8 cellular contexts compared by ENCODE assay signal in the genomic region with DNA sequence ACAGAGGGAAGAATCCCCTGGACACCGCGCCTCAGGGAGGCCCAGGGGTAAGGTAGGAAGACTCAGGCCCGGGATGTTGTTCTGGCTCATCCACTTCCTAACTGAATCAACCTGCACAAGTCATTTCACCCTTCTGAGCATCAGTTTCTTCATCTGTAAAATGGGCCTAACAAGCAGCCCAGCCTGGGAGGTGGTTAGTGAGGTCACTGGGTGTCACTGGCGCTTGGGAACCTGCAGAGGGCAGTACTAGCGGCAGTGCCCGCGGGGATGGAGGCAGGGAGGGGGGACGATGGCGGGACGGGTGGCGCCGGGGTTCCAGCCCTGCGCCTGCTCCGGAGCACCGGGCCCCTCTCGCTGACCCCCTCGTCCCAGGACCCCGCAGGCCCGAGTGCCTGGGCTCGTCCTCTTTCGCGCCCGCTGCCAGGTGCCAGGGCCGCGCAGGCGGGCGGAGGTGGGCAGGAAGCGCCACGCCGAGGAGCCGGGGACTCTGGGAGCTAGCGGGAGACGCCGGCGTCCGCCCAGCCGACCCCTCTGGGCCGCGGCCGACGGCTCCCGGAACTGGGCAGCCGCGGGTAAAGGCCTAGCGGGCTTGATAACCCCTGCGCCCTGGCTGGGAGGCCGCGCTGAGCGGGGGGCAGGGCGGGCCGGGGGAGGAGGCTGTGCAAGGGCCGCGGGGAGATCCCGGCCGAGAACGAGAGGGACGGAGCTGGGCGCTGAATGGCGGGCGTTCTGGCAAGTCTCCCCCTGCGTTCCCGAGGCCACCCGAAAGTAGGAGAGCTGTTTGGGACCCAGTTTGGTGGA. TPM values are rescaled to one million over a fixed set of nuclear protein-coding genes. Genes with fewer than 3 reads are reported as not detected.
DNase-seq lines count a peak whose midpoint lies in the region; ATAC-seq and TF ChIP-seq lines count a peak whose summit lies in the region.

A gene with protein sequence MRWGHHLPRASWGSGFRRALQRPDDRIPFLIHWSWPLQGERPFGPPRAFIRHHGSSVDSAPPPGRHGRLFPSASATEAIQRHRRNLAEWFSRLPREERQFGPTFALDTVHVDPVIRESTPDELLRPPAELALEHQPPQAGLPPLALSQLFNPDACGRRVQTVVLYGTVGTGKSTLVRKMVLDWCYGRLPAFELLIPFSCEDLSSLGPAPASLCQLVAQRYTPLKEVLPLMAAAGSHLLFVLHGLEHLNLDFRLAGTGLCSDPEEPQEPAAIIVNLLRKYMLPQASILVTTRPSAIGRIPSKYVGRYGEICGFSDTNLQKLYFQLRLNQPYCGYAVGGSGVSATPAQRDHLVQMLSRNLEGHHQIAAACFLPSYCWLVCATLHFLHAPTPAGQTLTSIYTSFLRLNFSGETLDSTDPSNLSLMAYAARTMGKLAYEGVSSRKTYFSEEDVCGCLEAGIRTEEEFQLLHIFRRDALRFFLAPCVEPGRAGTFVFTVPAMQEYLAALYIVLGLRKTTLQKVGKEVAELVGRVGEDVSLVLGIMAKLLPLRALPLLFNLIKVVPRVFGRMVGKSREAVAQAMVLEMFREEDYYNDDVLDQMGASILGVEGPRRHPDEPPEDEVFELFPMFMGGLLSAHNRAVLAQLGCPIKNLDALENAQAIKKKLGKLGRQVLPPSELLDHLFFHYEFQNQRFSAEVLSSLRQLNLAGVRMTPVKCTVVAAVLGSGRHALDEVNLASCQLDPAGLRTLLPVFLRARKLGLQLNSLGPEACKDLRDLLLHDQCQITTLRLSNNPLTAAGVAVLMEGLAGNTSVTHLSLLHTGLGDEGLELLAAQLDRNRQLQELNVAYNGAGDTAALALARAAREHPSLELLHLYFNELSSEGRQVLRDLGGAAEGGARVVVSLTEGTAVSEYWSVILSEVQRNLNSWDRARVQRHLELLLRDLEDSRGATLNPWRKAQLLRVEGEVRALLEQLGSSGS (plus strand): TSS at position 255 of the 801 bp plus-strand sequence. CDS start 2,679 bp downstream, outside the sequence.

- peaks cover 0 to 21% of the 10 kb centered on the region in 2 donors for H3K36me3 ChIP-seq in gastroesophageal sphincter

- no peaks in the 10 kb centered on the region for H3K9me3 ChIP-seq in gastroesophageal sphincter

- H3K4me3 ChIP-seq in gastroesophageal sphincter: peak within 1 kb of the TSS; percentile 70 to 93

- DNase-seq in DMS53 (lab: John Stamatoyannopoulos, UW) (peak; percentile 93), HuH-7.5 (ENCODE audit: low spot score) (peak; percentile 91), non-pigmented ciliary epithelial cell (ENCODE audit: low read depth) (peak; percentile 41), substantia nigra (lab: John Stamatoyannopoulos, UW) (peak in 48 of 49 donors; percentile 14 to 85 (median 62))
- peak; percentile 42 to 72 (median 65) for DNase-seq in activated naive CD4-positive, alpha-beta T cell (lab: John Stamatoyannopoulos, UW)

- H3K27ac ChIP-seq in gastroesophageal sphincter (peak within 1 kb of the TSS; percentile 88 to 98 (median 97)), substantia nigra (ENCODE audit: low read depth, low read length, poor library complexity, severe bottlenecking) (peak within 1 kb of the TSS; percentile 69)

- no peaks in the 10 kb centered on the region for H3K27me3 ChIP-seq in gastroesophageal sphincter

- 0 to 20% methylated on average over 1 to 2 of the region's 63 CpGs for WGBS in gastroesophageal sphincter (ENCODE audit: low coverage in 1 of 2), 2 donors

- TF ChIP-seq POLR2A in Raji (IDR thresholded peaks at IDR 0.05; ENCODE audit: insufficient read depth, low read depth, low read length): peak; percentile 80
- TF ChIP-seq POLR2A in gastroesophageal sphincter (IDR thresholded peaks at IDR 0.05): peak; percentile 81 to 84

- TF ChIP-seq EP300 in gastroesophageal sphincter (IDR thresholded peaks at IDR 0.05): no peak

- peak; percentile 90 for ATAC-seq in GM21515 (IDR thresholded peaks at IDR 0.05; ENCODE audit: unreplicated experiment)
- peak; percentile 95 for ATAC-seq in gastroesophageal sphincter

- TF ChIP-seq CTCF in gastroesophageal sphincter (IDR thresholded peaks at IDR 0.05): peak in 3 of 4 experiments; percentile 86 to 95 (median 90)

- peaks cover 0 to 19% (median 4%) of the 10 kb centered on the region in 3 donors for H3K4me1 ChIP-seq in gastroesophageal sphincter

RNA-seq across cellular contexts. Expression of the gene that starts here (rescaled TPM):
- 10 to 100 TPM; 12.1 to 41.4 (median 17.7) TPM for total RNA-seq in gastroesophageal sphincter

Comparison
In these comparisons a context has a peak if more than half of its experiments do, and no peak if none do; other contexts are left out.
1. Peak in every context shown above with its lines: DNase-seq, ATAC-seq, H3K4me3 ChIP-seq and H3K27ac ChIP-seq.
2. DNase-seq: peak in every context shown above with its lines; median percentile 93 in DMS53; 91 in HuH-7.5; 65 in activated naive CD4-positive, alpha-beta T cell; 62 in substantia nigra; 41 in non-pigmented ciliary epithelial cell.